1 cellular context compared by ENCODE assay signal in genomic region chr5:38866362-38867070, GRCh38.
TF ChIP-seq lines count a peak whose summit lies in the region.

No MANE protein-coding gene starts in this region.

TF ChIP-seq in IMR-90, 13 proteins besides CTCF, POLR2A, EP300 and RAD21 (continued from another document):
- TF ChIP-seq SMC3 (IDR thresholded peaks at IDR 0.05; ENCODE audit: low read depth, low read length) (no peak), FOS (IDR thresholded peaks at IDR 0.05; ENCODE audit: low read depth, low read length) (no peak), USF2 (IDR thresholded peaks at IDR 0.05; ENCODE audit: low read depth, low read length) (no peak), ELK1 (IDR thresholded peaks at IDR 0.05; ENCODE audit: borderline replicate concordance, low read depth, low read length) (no peak), MXI1 (IDR thresholded peaks at IDR 0.05; ENCODE audit: borderline replicate concordance, low read depth, low read length) (no peak), BHLHE40 (IDR thresholded peaks at IDR 0.05; ENCODE audit: low read depth, low read length) (no peak), NFE2L2 (IDR thresholded peaks at IDR 0.05; ENCODE audit: low read depth, low read length) (no peak)
TF ChIP-seq in IMR-90: peak in this region for 0.
